In the genomic region with DNA sequence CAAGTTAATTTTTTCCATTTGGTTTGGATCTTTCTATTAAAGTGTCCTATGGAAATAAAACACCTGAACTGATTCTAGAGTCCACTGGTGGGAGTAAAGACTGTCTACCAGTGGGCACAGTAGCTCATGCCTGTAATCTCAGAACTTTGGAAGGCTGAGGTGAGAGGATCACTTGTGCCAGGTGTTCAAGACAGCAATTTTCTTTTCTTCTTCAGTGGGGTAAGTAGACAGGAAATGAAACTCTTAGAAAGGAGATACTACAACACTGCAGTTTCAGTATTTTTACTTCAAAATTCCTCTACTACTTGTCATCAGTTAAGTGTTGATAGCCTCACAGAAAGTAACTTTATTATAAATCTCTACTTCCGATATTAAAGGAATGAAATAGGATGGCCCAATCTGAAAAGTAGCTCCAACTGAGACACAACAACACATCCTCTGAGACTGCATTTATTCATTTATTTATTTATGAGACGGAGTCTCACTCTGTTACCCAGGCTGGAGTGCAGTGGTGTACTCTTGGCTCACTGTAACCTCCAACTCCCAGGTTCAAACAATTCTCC, we compare ENCODE assay signal across 19 cellular contexts.
"Had no signal": no experiment of that assay in that cellular context is flagged by ENCODE, and none has a peak within 500 bp of the region (broad histone marks: within the 10 kb centered on the region; RNA-seq: fewer than 3 reads in every experiment).

No MANE protein-coding gene starts in this region.

- H3K9me3 Mint-ChIP-seq: activated B cell treated with CpG ODN at 0.5 μM for 24 hours; central memory CD8-positive, alpha-beta T cell; effector memory CD8-positive, alpha-beta T cell; neural progenitor cell; stimulated activated naive CD8-positive, alpha-beta T cell treated with anti-CD3 and anti-CD28 coated beads, Interleukin-15, amount 100 ng/mL, for 72 hours; T-helper 1 cell treated with Interleukin-12 subunit alpha and Interleukin-12 subunit beta and Interleukin-4 antibody, amounts not matched to agents 30 μg/mL and 1 μg/mL, for 36 hours had no signal

- H3K36me3 ChIP-seq: neural progenitor cell had no signal

- H3K4me3 Mint-ChIP-seq: activated B cell treated with CpG ODN at 0.5 μM for 24 hours; central memory CD8-positive, alpha-beta T cell; effector memory CD8-positive, alpha-beta T cell; neural progenitor cell; stimulated activated naive CD8-positive, alpha-beta T cell treated with anti-CD3 and anti-CD28 coated beads, Interleukin-15, amount 100 ng/mL, for 72 hours; T-helper 1 cell treated with Interleukin-12 subunit alpha and Interleukin-12 subunit beta and Interleukin-4 antibody, amounts not matched to agents 30 μg/mL and 1 μg/mL, for 36 hours had no signal

- ATAC-seq: body of pancreas; effector memory CD8-positive, alpha-beta T cell; pancreas; SK-N-SH treated with all-trans-retinoic acid at 6 μM for 48 hours; stimulated activated naive CD8-positive, alpha-beta T cell treated with anti-CD3 and anti-CD28 coated beads, Interleukin-15, amount 100 ng/mL, for 72 hours; upper lobe of right lung had no signal

- H3K4me2 ChIP-seq: neural progenitor cell had no signal

- H3K9me3 ChIP-seq: body of pancreas, pancreas, testis, upper lobe of right lung had no signal

- H3K27me3 ChIP-seq: body of pancreas, neural progenitor cell, pancreas, testis, upper lobe of right lung had no signal

- H3K4me3 ChIP-seq: body of pancreas, neural progenitor cell, pancreas, testis, upper lobe of right lung had no signal

- H3K4me1 Mint-ChIP-seq: activated B cell treated with CpG ODN at 0.5 μM for 24 hours, neural progenitor cell had no signal

- H3K9ac ChIP-seq: neural progenitor cell had no signal

- H3K27me3 Mint-ChIP-seq: activated B cell treated with CpG ODN at 0.5 μM for 24 hours; central memory CD8-positive, alpha-beta T cell; effector memory CD8-positive, alpha-beta T cell; stimulated activated naive CD8-positive, alpha-beta T cell treated with anti-CD3 and anti-CD28 coated beads, Interleukin-15, amount 100 ng/mL, for 72 hours had no signal

- FAIRE-seq: pancreas, TTC549 had no signal

- H3K27ac ChIP-seq: body of pancreas, epithelial cell of prostate, neural progenitor cell, pancreas, testis, upper lobe of right lung had no signal

- H3K4me1 ChIP-seq: body of pancreas, neural progenitor cell, pancreas, testis, upper lobe of right lung had no signal

- H3K27ac Mint-ChIP-seq: activated B cell treated with CpG ODN at 0.5 μM for 24 hours; effector memory CD8-positive, alpha-beta T cell; neural progenitor cell; T-helper 1 cell treated with Interleukin-12 subunit alpha and Interleukin-12 subunit beta and Interleukin-4 antibody, amounts not matched to agents 30 μg/mL and 1 μg/mL, for 36 hours had no signal

- H2AFZ ChIP-seq: neural progenitor cell had no signal

- DNase-seq: activated B cell treated with CpG ODN at 0.5 μM for 24 hours; activated gamma-delta T cell; amniotic stem cell; body of pancreas; effector memory CD8-positive, alpha-beta T cell; hippocampal formation; kidney glomerular epithelial cell; pancreas; stimulated activated CD4-positive, alpha-beta T cell treated with anti-CD3 and anti-CD28 coated beads, Interleukin-4, amount 100 ng/mL, for 1 hour; stimulated activated CD8-positive, alpha-beta memory T cell treated with anti-CD3 and anti-CD28 coated beads, Interleukin-4, amount 100 ng/mL, for 48 hours; stimulated activated naive CD8-positive, alpha-beta T cell treated with anti-CD3 and anti-CD28 coated beads, Interleukin-15, amount 100 ng/mL, for 72 hours; testis; upper lobe of right lung had no signal
